ENCODE assay signal across 1 cellular context in the genomic region with DNA sequence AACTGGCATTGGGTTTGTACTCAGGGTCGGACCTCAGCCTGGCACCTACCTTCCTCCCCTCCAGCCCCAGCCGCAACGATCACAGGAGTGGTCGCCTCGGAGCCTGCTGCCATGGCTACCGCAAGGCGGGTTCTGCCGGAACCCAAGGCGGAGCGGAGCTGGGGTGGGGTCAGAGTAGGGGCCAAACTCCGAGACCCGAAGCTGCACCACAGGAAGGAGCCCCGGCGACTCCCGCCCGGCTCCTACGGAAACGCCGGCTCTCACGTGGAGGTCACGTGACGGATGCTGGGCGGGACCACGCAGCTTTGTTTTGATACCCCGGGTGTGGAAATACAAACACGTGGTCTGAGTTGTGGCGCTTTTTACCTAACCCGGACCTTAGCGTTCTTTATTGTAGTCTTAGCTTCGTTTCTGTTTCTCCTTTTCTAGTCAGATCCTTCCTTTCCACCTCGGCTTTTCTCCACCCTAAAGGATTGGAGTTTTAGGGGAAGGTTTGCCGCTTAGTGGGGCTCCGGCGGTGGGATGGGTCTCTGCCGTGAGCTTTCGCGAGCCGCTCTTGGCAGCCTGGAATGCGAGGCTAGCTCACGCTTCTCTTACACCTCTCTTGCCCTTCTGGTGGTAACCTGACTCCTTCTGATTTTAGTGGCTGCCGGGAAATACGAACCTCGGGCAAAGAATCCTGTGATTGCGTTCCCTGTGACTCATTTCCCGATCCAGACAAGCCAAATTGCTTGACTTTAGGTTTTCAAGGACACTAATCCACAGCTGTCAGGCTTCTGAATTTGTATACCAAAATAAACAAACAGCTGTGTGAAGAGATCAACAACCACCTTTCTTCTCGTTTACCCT.
A peak's percentile ranks its signal among the peaks of the same experiment; 100 is the strongest.
TF ChIP-seq lines count a peak whose summit lies in the region.

A gene with protein sequence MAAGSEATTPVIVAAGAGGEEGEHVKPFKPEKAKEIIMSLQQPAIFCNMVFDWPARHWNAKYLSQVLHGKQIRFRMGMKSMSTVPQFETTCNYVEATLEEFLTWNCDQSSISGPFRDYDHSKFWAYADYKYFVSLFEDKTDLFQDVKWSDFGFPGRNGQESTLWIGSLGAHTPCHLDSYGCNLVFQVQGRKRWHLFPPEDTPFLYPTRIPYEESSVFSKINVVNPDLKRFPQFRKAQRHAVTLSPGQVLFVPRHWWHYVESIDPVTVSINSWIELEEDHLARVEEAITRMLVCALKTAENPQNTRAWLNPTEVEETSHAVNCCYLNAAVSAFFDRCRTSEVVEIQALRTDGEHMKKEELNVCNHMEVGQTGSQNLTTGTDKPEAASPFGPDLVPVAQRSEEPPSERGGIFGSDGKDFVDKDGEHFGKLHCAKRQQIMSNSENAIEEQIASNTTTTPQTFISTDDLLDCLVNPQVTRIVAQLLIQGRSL (minus strand): TSS at position 264 of the 849 bp plus-strand sequence. CDS start 151 bp downstream, at position 113.

TF ChIP-seq in HepG2, 621 proteins besides CTCF, POLR2A, EP300 and RAD21 (continued from another document and continues in another):
- TF ChIP-seq, protein P1, sequence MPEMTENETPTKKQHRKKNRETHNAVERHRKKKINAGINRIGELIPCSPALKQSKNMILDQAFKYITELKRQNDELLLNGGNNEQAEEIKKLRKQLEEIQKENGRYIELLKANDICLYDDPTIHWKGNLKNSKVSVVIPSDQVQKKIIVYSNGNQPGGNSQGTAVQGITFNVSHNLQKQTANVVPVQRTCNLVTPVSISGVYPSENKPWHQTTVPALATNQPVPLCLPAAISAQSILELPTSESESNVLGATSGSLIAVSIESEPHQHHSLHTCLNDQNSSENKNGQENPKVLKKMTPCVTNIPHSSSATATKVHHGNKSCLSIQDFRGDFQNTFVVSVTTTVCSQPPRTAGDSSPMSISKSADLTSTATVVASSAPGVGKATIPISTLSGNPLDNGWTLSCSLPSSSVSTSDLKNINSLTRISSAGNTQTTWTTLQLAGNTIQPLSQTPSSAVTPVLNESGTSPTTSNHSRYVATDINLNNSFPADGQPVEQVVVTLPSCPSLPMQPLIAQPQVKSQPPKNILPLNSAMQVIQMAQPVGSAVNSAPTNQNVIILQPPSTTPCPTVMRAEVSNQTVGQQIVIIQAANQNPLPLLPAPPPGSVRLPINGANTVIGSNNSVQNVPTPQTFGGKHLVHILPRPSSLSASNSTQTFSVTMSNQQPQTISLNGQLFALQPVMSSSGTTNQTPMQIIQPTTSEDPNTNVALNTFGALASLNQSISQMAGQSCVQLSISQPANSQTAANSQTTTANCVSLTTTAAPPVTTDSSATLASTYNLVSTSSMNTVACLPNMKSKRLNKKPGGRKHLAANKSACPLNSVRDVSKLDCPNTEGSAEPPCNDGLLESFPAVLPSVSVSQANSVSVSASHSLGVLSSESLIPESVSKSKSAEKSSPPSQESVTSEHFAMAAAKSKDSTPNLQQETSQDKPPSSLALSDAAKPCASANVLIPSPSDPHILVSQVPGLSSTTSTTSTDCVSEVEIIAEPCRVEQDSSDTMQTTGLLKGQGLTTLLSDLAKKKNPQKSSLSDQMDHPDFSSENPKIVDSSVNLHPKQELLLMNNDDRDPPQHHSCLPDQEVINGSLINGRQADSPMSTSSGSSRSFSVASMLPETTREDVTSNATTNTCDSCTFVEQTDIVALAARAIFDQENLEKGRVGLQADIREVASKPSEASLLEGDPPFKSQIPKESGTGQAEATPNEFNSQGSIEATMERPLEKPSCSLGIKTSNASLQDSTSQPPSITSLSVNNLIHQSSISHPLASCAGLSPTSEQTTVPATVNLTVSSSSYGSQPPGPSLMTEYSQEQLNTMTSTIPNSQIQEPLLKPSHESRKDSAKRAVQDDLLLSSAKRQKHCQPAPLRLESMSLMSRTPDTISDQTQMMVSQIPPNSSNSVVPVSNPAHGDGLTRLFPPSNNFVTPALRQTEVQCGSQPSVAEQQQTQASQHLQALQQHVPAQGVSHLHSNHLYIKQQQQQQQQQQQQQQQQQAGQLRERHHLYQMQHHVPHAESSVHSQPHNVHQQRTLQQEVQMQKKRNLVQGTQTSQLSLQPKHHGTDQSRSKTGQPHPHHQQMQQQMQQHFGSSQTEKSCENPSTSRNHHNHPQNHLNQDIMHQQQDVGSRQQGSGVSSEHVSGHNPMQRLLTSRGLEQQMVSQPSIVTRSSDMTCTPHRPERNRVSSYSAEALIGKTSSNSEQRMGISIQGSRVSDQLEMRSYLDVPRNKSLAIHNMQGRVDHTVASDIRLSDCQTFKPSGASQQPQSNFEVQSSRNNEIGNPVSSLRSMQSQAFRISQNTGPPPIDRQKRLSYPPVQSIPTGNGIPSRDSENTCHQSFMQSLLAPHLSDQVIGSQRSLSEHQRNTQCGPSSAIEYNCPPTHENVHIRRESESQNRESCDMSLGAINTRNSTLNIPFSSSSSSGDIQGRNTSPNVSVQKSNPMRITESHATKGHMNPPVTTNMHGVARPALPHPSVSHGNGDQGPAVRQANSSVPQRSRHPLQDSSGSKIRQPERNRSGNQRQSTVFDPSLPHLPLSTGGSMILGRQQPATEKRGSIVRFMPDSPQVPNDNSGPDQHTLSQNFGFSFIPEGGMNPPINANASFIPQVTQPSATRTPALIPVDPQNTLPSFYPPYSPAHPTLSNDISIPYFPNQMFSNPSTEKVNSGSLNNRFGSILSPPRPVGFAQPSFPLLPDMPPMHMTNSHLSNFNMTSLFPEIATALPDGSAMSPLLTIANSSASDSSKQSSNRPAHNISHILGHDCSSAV (CRISPR knock-in tag; IDR thresholded peaks at IDR 0.05; ENCODE audit: borderline replicate concordance) = no peak
- TF ChIP-seq MIER3 (CRISPR knock-in tag; IDR thresholded peaks at IDR 0.05; ENCODE audit: borderline replicate concordance) (0 out of 2 replicates have a peak, but pooled peaks have one; percentile 8), ZNF263 (CRISPR knock-in tag; IDR thresholded peaks at IDR 0.05) (peak; percentile 49; the same call in 1 of the 2 replicates), KDM5B (CRISPR knock-in tag; IDR thresholded peaks at IDR 0.05; ENCODE audit: borderline replicate concordance) (peak; percentile 93), FOXJ3 (CRISPR knock-in tag; IDR thresholded peaks at IDR 0.05; ENCODE audit: borderline replicate concordance) (peak; percentile 54), HOXA5 (CRISPR knock-in tag; IDR thresholded peaks at IDR 0.05) (peak; percentile 39; the same call in 1 of the 2 replicates), ZFP37 (CRISPR knock-in tag; IDR thresholded peaks at IDR 0.05; ENCODE audit: borderline replicate concordance) (no peak), ZNF232 (CRISPR knock-in tag; IDR thresholded peaks at IDR 0.05; ENCODE audit: borderline replicate concordance) (peak; percentile 93), ZNF282 (IDR thresholded peaks at IDR 0.05; ENCODE audit: partially characterized antibody) (no peak), ZSCAN22 (CRISPR knock-in tag; IDR thresholded peaks at IDR 0.05) (no peak), YEATS2 (CRISPR knock-in tag; IDR thresholded peaks at IDR 0.05; ENCODE audit: borderline replicate concordance) (peak; percentile 37; the same call in 1 of the 2 replicates), ETV5 (CRISPR knock-in tag; IDR thresholded peaks at IDR 0.05; ENCODE audit: borderline replicate concordance) (peak; percentile 74; the same call in 1 of the 2 replicates), MZF1 (CRISPR knock-in tag; IDR thresholded peaks at IDR 0.05; ENCODE audit: borderline replicate concordance) (no peak), ZNF333 (CRISPR knock-in tag; IDR thresholded peaks at IDR 0.05; ENCODE audit: borderline replicate concordance) (no peak), FOXA1 (IDR thresholded peaks at IDR 0.05) (no peak), FOXA1 (CRISPR knock-in tag; IDR thresholded peaks at IDR 0.05) (no peak), REL (CRISPR knock-in tag; conservative IDR thresholded peaks at IDR 0.05) (0 out of 2 replicates have a peak, but pooled peaks have one; percentile 66), NCOA1 (CRISPR knock-in tag; IDR thresholded peaks at IDR 0.05) (no peak), HDAC6 (IDR thresholded peaks at IDR 0.05; ENCODE audit: low read depth, low read length) (no peak), NR2C2 (CRISPR knock-in tag; IDR thresholded peaks at IDR 0.05; ENCODE audit: borderline replicate concordance) (peak; percentile 56; the same call in 1 of the 2 replicates), ZNF30 (CRISPR knock-in tag; IDR thresholded peaks at IDR 0.05) (0 out of 2 replicates have a peak, but pooled peaks have one; percentile 25), ZBTB3 (CRISPR knock-in tag; IDR thresholded peaks at IDR 0.05; ENCODE audit: borderline replicate concordance, low read depth) (no peak), SIX1 (CRISPR knock-in tag; IDR thresholded peaks at IDR 0.05; ENCODE audit: borderline replicate concordance) (peak; percentile 91; the same call in 1 of the 2 replicates), ZNF781 (CRISPR knock-in tag; IDR thresholded peaks at IDR 0.05; ENCODE audit: borderline replicate concordance, not compliant biosample characterization) (peak; percentile 79), ZNF572 (CRISPR knock-in tag; IDR thresholded peaks at IDR 0.05) (0 out of 2 replicates have a peak, but pooled peaks have one; percentile 62), SMARCC2 (IDR thresholded peaks at IDR 0.05) (no peak), YY1 (IDR thresholded peaks at IDR 0.05; ENCODE audit: insufficient read depth, insufficient replicate concordance, low read depth, low read length) (peak; percentile 52), NFE2L2 (IDR thresholded peaks at IDR 0.05; ENCODE audit: low read length) (no peak), HHEX (CRISPR knock-in tag; IDR thresholded peaks at IDR 0.05) (no peak), EED (CRISPR knock-in tag; IDR thresholded peaks at IDR 0.05) (peak; percentile 79), ZNF235 (CRISPR knock-in tag; IDR thresholded peaks at IDR 0.05; ENCODE audit: borderline replicate concordance) (no peak)
- TF ChIP-seq, protein P2, sequence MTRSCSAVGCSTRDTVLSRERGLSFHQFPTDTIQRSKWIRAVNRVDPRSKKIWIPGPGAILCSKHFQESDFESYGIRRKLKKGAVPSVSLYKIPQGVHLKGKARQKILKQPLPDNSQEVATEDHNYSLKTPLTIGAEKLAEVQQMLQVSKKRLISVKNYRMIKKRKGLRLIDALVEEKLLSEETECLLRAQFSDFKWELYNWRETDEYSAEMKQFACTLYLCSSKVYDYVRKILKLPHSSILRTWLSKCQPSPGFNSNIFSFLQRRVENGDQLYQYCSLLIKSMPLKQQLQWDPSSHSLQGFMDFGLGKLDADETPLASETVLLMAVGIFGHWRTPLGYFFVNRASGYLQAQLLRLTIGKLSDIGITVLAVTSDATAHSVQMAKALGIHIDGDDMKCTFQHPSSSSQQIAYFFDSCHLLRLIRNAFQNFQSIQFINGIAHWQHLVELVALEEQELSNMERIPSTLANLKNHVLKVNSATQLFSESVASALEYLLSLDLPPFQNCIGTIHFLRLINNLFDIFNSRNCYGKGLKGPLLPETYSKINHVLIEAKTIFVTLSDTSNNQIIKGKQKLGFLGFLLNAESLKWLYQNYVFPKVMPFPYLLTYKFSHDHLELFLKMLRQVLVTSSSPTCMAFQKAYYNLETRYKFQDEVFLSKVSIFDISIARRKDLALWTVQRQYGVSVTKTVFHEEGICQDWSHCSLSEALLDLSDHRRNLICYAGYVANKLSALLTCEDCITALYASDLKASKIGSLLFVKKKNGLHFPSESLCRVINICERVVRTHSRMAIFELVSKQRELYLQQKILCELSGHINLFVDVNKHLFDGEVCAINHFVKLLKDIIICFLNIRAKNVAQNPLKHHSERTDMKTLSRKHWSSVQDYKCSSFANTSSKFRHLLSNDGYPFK (CRISPR knock-in tag; IDR thresholded peaks at IDR 0.05; ENCODE audit: borderline replicate concordance) = peak; percentile 80; the same call in 1 of the 2 replicates
- TF ChIP-seq, protein P3, sequence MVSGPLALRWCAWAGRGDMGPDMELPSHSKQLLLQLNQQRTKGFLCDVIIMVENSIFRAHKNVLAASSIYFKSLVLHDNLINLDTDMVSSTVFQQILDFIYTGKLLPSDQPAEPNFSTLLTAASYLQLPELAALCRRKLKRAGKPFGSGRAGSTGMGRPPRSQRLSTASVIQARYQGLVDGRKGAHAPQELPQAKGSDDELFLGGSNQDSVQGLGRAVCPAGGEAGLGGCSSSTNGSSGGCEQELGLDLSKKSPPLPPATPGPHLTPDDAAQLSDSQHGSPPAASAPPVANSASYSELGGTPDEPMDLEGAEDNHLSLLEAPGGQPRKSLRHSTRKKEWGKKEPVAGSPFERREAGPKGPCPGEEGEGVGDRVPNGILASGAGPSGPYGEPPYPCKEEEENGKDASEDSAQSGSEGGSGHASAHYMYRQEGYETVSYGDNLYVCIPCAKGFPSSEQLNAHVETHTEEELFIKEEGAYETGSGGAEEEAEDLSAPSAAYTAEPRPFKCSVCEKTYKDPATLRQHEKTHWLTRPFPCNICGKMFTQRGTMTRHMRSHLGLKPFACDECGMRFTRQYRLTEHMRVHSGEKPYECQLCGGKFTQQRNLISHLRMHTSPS (CRISPR knock-in tag; IDR thresholded peaks at IDR 0.05; ENCODE audit: low read depth) = no peak; the same call in 1 of the 2 replicates
- TF ChIP-seq, protein P4, sequence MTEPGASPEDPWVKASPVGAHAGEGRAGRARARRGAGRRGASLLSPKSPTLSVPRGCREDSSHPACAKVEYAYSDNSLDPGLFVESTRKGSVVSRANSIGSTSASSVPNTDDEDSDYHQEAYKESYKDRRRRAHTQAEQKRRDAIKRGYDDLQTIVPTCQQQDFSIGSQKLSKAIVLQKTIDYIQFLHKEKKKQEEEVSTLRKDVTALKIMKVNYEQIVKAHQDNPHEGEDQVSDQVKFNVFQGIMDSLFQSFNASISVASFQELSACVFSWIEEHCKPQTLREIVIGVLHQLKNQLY (CRISPR knock-in tag; IDR thresholded peaks at IDR 0.05) = peak; percentile 94
- TF ChIP-seq, protein P5, sequence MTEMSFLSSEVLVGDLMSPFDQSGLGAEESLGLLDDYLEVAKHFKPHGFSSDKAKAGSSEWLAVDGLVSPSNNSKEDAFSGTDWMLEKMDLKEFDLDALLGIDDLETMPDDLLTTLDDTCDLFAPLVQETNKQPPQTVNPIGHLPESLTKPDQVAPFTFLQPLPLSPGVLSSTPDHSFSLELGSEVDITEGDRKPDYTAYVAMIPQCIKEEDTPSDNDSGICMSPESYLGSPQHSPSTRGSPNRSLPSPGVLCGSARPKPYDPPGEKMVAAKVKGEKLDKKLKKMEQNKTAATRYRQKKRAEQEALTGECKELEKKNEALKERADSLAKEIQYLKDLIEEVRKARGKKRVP (CRISPR knock-in tag; IDR thresholded peaks at IDR 0.05) = 0 out of 4 replicates have a peak, but pooled peaks of 1 of the 2 experiments have one; percentile 80
- TF ChIP-seq, protein P6, sequence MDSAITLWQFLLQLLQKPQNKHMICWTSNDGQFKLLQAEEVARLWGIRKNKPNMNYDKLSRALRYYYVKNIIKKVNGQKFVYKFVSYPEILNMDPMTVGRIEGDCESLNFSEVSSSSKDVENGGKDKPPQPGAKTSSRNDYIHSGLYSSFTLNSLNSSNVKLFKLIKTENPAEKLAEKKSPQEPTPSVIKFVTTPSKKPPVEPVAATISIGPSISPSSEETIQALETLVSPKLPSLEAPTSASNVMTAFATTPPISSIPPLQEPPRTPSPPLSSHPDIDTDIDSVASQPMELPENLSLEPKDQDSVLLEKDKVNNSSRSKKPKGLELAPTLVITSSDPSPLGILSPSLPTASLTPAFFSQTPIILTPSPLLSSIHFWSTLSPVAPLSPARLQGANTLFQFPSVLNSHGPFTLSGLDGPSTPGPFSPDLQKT (CRISPR knock-in tag; IDR thresholded peaks at IDR 0.05; ENCODE audit: borderline replicate concordance) = no peak
